1 cellular context compared by ENCODE assay signal in the genomic region with DNA sequence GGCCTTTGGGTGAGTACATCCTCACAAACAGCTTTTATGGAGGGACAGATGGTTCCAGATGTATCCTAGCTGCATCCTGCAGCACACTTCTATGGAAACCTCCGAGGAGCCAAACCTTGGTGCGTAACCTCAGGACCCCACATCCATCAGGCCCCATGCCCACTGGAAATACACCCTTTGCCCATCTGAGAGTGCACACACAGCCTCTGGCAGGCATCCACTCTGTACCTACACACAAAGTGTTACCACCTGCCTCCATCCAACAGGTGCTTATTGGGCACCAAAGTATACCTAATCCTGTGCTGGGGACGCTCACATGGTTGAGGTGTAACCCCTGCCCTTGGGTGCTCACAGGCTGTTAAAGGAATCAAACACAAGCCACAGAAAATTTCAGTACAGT.
TF ChIP-seq lines count a peak whose summit lies in the region.

No MANE protein-coding gene starts in this region.

TF ChIP-seq in liver, 16 proteins besides CTCF, POLR2A, EP300 and RAD21 (continued from another document):
- TF ChIP-seq, protein P1, sequence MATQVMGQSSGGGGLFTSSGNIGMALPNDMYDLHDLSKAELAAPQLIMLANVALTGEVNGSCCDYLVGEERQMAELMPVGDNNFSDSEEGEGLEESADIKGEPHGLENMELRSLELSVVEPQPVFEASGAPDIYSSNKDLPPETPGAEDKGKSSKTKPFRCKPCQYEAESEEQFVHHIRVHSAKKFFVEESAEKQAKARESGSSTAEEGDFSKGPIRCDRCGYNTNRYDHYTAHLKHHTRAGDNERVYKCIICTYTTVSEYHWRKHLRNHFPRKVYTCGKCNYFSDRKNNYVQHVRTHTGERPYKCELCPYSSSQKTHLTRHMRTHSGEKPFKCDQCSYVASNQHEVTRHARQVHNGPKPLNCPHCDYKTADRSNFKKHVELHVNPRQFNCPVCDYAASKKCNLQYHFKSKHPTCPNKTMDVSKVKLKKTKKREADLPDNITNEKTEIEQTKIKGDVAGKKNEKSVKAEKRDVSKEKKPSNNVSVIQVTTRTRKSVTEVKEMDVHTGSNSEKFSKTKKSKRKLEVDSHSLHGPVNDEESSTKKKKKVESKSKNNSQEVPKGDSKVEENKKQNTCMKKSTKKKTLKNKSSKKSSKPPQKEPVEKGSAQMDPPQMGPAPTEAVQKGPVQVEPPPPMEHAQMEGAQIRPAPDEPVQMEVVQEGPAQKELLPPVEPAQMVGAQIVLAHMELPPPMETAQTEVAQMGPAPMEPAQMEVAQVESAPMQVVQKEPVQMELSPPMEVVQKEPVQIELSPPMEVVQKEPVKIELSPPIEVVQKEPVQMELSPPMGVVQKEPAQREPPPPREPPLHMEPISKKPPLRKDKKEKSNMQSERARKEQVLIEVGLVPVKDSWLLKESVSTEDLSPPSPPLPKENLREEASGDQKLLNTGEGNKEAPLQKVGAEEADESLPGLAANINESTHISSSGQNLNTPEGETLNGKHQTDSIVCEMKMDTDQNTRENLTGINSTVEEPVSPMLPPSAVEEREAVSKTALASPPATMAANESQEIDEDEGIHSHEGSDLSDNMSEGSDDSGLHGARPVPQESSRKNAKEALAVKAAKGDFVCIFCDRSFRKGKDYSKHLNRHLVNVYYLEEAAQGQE (IDR thresholded peaks at IDR 0.05): no peak
- TF ChIP-seq, protein P2, sequence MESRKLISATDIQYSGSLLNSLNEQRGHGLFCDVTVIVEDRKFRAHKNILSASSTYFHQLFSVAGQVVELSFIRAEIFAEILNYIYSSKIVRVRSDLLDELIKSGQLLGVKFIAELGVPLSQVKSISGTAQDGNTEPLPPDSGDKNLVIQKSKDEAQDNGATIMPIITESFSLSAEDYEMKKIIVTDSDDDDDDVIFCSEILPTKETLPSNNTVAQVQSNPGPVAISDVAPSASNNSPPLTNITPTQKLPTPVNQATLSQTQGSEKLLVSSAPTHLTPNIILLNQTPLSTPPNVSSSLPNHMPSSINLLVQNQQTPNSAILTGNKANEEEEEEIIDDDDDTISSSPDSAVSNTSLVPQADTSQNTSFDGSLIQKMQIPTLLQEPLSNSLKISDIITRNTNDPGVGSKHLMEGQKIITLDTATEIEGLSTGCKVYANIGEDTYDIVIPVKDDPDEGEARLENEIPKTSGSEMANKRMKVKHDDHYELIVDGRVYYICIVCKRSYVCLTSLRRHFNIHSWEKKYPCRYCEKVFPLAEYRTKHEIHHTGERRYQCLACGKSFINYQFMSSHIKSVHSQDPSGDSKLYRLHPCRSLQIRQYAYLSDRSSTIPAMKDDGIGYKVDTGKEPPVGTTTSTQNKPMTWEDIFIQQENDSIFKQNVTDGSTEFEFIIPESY (IDR thresholded peaks at IDR 0.05): no peak
- TF ChIP-seq NR2F2 (IDR thresholded peaks at IDR 0.05): no peak
- no peak for TF ChIP-seq HNF4G (IDR thresholded peaks at IDR 0.05)
- TF ChIP-seq JUND (IDR thresholded peaks at IDR 0.05): no peak
- TF ChIP-seq FOXA2 (IDR thresholded peaks at IDR 0.05): no peak
- no peak for TF ChIP-seq HNF4A (conservative IDR thresholded peaks at IDR 0.05)
- no peak for TF ChIP-seq FOXA1 (IDR thresholded peaks at IDR 0.05)
- TF ChIP-seq, protein P3, sequence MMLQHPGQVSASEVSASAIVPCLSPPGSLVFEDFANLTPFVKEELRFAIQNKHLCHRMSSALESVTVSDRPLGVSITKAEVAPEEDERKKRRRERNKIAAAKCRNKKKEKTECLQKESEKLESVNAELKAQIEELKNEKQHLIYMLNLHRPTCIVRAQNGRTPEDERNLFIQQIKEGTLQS (IDR thresholded peaks at IDR 0.05): no peak
- no peak for TF ChIP-seq RXRA (IDR thresholded peaks at IDR 0.05)
- TF ChIP-seq TAF1 (conservative IDR thresholded peaks at IDR 0.05): no peak
- no peak for TF ChIP-seq SP1 (IDR thresholded peaks at IDR 0.05)
- no peak for TF ChIP-seq EGR1 (IDR thresholded peaks at IDR 0.05; ENCODE audit: low read depth in 2 of 2)
